ENCODE assay signal across 8 cellular contexts in genomic region chr11:12043959-12044772, GRCh38. TPM values are rescaled to one million over a fixed set of nuclear protein-coding genes. Genes with fewer than 3 reads are reported as not detected.
DNase-seq lines count a peak whose midpoint lies in the region; ATAC-seq and TF ChIP-seq lines count a peak whose summit lies in the region.

No MANE protein-coding gene starts in this region.

- peaks cover 1% of the 10 kb centered on the region for H3K27me3 Mint-ChIP-seq in activated naive CD8-positive, alpha-beta T cell treated with anti-CD3 and anti-CD28 coated beads, Interleukin-2, amount 50 U/mL, for 24 hours

- H3K9me3 ChIP-seq in cardiac muscle cell (ENCODE audit: low read depth) (no peaks in the 10 kb centered on the region), uterus (no peaks in the 10 kb centered on the region)

- no peak overlapping the region for H3K4me3 ChIP-seq in cardiac muscle cell
- peak overlapping the region in 1 of 2 donors; percentile 1 for H3K4me3 ChIP-seq in uterus

- H3K4me1 ChIP-seq in cardiac muscle cell (ENCODE audit: low read depth) (peaks cover 5% of the 10 kb centered on the region), uterus (no peaks in the 10 kb centered on the region)

- H3K9me3 Mint-ChIP-seq in activated naive CD8-positive, alpha-beta T cell treated with anti-CD3 and anti-CD28 coated beads, Interleukin-2, amount 50 U/mL, for 24 hours = no peaks in the 10 kb centered on the region

- peak; percentile 83 for ATAC-seq in GM21360 (IDR thresholded peaks at IDR 0.05; ENCODE audit: unreplicated experiment)
- peak; percentile 84 for ATAC-seq in SK-N-SH treated with all-trans-retinoic acid at 6 μM for 48 hours
- ATAC-seq in activated naive CD8-positive, alpha-beta T cell treated with anti-CD3 and anti-CD28 coated beads, Interleukin-2, amount 50 U/mL, for 24 hours = peak; percentile 57

- no peak overlapping the region for H3K27ac Mint-ChIP-seq in activated naive CD8-positive, alpha-beta T cell treated with anti-CD3 and anti-CD28 coated beads, Interleukin-2, amount 50 U/mL, for 24 hours

- peak; percentile 18 for DNase-seq in CMK (ENCODE audit: low read depth)
- DNase-seq in activated naive CD8-positive, alpha-beta T cell treated with anti-CD3 and anti-CD28 coated beads, Interleukin-2, amount 50 U/mL, for 24 hours = peak; percentile 70
- peak; percentile 84 to 92 for DNase-seq in cardiac muscle cell (ENCODE audit: low read depth in 1 of 2, low spot score in 1 of 2)
- DNase-seq in posterior vena cava (ENCODE audit: low spot score) = peak; percentile 95
- peak; percentile 86 to 90 for DNase-seq in uterus

- H3K36me3 Mint-ChIP-seq in activated naive CD8-positive, alpha-beta T cell treated with anti-CD3 and anti-CD28 coated beads, Interleukin-2, amount 50 U/mL, for 24 hours (ENCODE audit: low read depth) = no peaks in the 10 kb centered on the region

- no peak overlapping the region for H3K4me3 Mint-ChIP-seq in activated naive CD8-positive, alpha-beta T cell treated with anti-CD3 and anti-CD28 coated beads, Interleukin-2, amount 50 U/mL, for 24 hours

- H3K27me3 ChIP-seq in cardiac muscle cell (no peaks in the 10 kb centered on the region), uterus (no peaks in the 10 kb centered on the region)

- TF ChIP-seq CTCF in LNCAP (IDR thresholded peaks at IDR 0.05) (peak; percentile 89), cardiac muscle cell (IDR thresholded peaks at IDR 0.05; ENCODE audit: low read depth, low read length) (peak; percentile 83), uterus (IDR thresholded peaks at IDR 0.05) (peak; percentile 89 to 96 (median 95))

- H3K27ac ChIP-seq in cardiac muscle cell (no peak overlapping the region), uterus (peak overlapping the region; percentile 63 to 91)

- H3K4me1 Mint-ChIP-seq in activated naive CD8-positive, alpha-beta T cell treated with anti-CD3 and anti-CD28 coated beads, Interleukin-2, amount 50 U/mL, for 24 hours = peaks cover 3% of the 10 kb centered on the region

- intact Hi-C loops in posterior vena cava (cut with DNase I) = loop anchor here (10.0 kb wide), 2 partner anchors 109 to 239 kb away; no protein-coding TSS in a partner anchor
- intact Hi-C loops in uterus (cut with DNase I; ENCODE audit: low total_unique reads) = loop anchor here (10.0 kb wide), 1 partner anchor 239 kb away; no protein-coding TSS in a partner anchor

- H3K36me3 ChIP-seq in cardiac muscle cell = no peaks in the 10 kb centered on the region
- no peaks in the 10 kb centered on the region for H3K36me3 ChIP-seq in uterus

- no peak for TF ChIP-seq POLR2A in uterus (IDR thresholded peaks at IDR 0.05)

TF ChIP-seq in SK-N-SH treated with all-trans-retinoic acid at 6 μM for 48 hours, 23 proteins besides CTCF, POLR2A, EP300 and RAD21:
- peak; percentile 93; the same call in 1 of the 2 replicates for TF ChIP-seq CSDC2 (CRISPR knock-in tag; IDR thresholded peaks at IDR 0.05)
- TF ChIP-seq ZFP30 (CRISPR knock-in tag; IDR thresholded peaks at IDR 0.05) = no peak
- TF ChIP-seq ARNTL (CRISPR knock-in tag; IDR thresholded peaks at IDR 0.05; ENCODE audit: borderline replicate concordance, low read depth) = no peak
- TF ChIP-seq RARB (CRISPR knock-in tag; IDR thresholded peaks at IDR 0.05) = peak; percentile 56; the same call in 1 of the 2 replicates
- peak; percentile 53; the same call in 1 of the 2 replicates for TF ChIP-seq CREB5 (CRISPR knock-in tag; IDR thresholded peaks at IDR 0.05; ENCODE audit: low read depth)
- 0 out of 2 replicates have a peak, but pooled peaks have one; percentile 9 for TF ChIP-seq POU6F1 (CRISPR knock-in tag; IDR thresholded peaks at IDR 0.05; ENCODE audit: borderline replicate concordance, low read depth)
- TF ChIP-seq OSR1 (CRISPR knock-in tag; IDR thresholded peaks at IDR 0.05) = no peak
- no peak for TF ChIP-seq ESRRG (CRISPR knock-in tag; IDR thresholded peaks at IDR 0.05)
- TF ChIP-seq GLIS3 (CRISPR knock-in tag; IDR thresholded peaks at IDR 0.05) = 0 out of 2 replicates have a peak, but pooled peaks have one; percentile 10
- TF ChIP-seq ZNF70 (CRISPR knock-in tag; IDR thresholded peaks at IDR 0.05) = no peak
- TF ChIP-seq TSHZ2 (CRISPR knock-in tag; IDR thresholded peaks at IDR 0.05) = no peak
- peak; percentile 49; the same call in 1 of the 2 replicates for TF ChIP-seq ZFP3 (CRISPR knock-in tag; IDR thresholded peaks at IDR 0.05)
- TF ChIP-seq ZC3H10 (CRISPR knock-in tag; IDR thresholded peaks at IDR 0.05) = no peak
- TF ChIP-seq TOX (CRISPR knock-in tag; IDR thresholded peaks at IDR 0.05; ENCODE audit: borderline replicate concordance) = 0 out of 2 replicates have a peak, but pooled peaks have one; percentile 55
- TF ChIP-seq ISL1 (CRISPR knock-in tag; IDR thresholded peaks at IDR 0.05) = peak; percentile 79
- no peak for TF ChIP-seq ZNF565 (CRISPR knock-in tag; conservative IDR thresholded peaks at IDR 0.05; ENCODE audit: low read depth)
- TF ChIP-seq ZNF8 (CRISPR knock-in tag; IDR thresholded peaks at IDR 0.05) = no peak

RNA-seq across cellular contexts. Expression of gene DKK3, which starts 35.7 kb away (rescaled TPM):
- total RNA-seq in cardiac muscle cell = 180 and 309 TPM in 2 replicates
- polyA plus RNA-seq in cardiac muscle cell = 226 and 238 TPM in 2 replicates
- 100 to 1,000 TPM; 117 to 138 TPM for total RNA-seq in posterior vena cava
- 100 to 1,000 TPM in 2 of 4 donors, 10 to 100 TPM in 2; 26.4 to 151 (median 99.0) TPM for total RNA-seq in uterus

Comparison
In these comparisons a context has a peak if more than half of its experiments do, and no peak if none do; other contexts are left out.
1. DNase-seq: peak in every context shown above with its lines; median percentile 95 in posterior vena cava; 88 in cardiac muscle cell; 88 in uterus; 70 in activated naive CD8-positive, alpha-beta T cell treated with anti-CD3 and anti-CD28 coated beads, Interleukin-2, amount 50 U/mL, for 24 hours; 18 in CMK.